In the genomic region with DNA sequence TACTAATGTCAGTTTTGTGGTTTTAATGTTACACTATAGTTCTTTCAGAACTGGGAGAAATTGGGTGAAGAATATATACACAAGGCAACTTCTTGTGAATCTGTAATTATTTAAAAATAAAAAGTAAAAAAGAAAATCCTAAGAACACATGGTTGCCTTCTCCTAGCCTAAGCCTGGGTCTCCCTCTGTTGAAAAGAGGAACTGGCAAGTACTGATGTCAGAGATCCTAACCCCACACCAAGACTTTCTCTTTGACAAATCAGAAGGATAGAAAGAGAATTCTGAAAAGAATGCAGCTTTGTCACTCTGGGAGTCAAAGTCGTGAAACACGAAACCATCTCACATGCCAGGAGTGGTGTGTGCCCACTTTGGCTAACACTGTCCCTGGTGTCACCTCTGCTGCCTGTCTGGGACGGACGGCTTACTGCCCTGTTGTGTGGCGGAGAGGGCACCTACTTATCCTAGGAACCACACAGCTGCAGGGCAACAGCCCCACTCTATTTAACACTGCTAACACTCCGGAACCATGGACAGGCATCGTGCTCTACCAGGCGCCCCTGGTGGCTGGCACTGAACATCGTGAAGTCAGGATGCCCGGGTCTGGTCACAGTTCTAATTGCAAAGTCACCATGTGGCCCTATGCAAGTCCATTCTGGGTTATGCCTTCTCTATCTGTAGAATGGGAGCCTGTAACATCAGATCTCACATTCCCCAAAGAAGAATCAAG, we compare ENCODE assay signal across 13 cellular contexts.
DNase-seq lines count a peak whose midpoint lies in the region; ATAC-seq, FAIRE-seq and TF ChIP-seq lines count a peak whose summit lies in the region.
"Had no signal": no experiment of that assay in that cellular context is flagged by ENCODE, and none has a peak within 500 bp of the region (broad histone marks: within the 10 kb centered on the region; RNA-seq: fewer than 3 reads in every experiment).

No MANE protein-coding gene starts in this region.

- 57% methylated on average over 10 of the region's 10 CpGs for WGBS in mesenchymal stem cell

- H3K23ac ChIP-seq in mesenchymal stem cell (ENCODE audit: low read length in 2 of 2) = no peak overlapping the region

- ATAC-seq in foreskin keratinocyte = peak; percentile 26
- ATAC-seq in GM21360 (IDR thresholded peaks at IDR 0.05; ENCODE audit: unreplicated experiment) = no peak

- no peak overlapping the region for H3K4me3 ChIP-seq in mesenchymal stem cell (ENCODE audit: insufficient read depth in 1 of 2, low read depth in 1 of 2, low read length in 2 of 2)
- H3K4me3 ChIP-seq: sigmoid colon had no signal

- H3K4me2 ChIP-seq in mesenchymal stem cell (ENCODE audit: low read length, poor library complexity, severe bottlenecking) = no peak overlapping the region

- H3K4ac ChIP-seq in mesenchymal stem cell (ENCODE audit: low read depth in 1 of 2, low read length in 2 of 2) = no peak overlapping the region

- no peaks in the 10 kb centered on the region for H3K36me3 ChIP-seq in mesenchymal stem cell (ENCODE audit: control insufficient read depth in 1 of 2, insufficient read depth in 2 of 2, low read depth in 1 of 2, low read length in 2 of 2)
- H3K36me3 ChIP-seq: sigmoid colon had no signal

- H3K27me3 ChIP-seq in foreskin keratinocyte (peaks cover 28% of the 10 kb centered on the region), mesenchymal stem cell (ENCODE audit: control insufficient read depth in 1 of 2, insufficient read depth in 1 of 2, low read length in 2 of 2) (peaks cover 29 to 51% of the 10 kb centered on the region in 2 experiments)
- H3K27me3 ChIP-seq: sigmoid colon had no signal

- peak; percentile 4 for DNase-seq in stimulated activated CD4-positive, alpha-beta T cell treated with anti-CD3 and anti-CD28 coated beads, Interleukin-15, amount 100 ng/mL, for 24 hours
- DNase-seq in stimulated activated CD4-positive, alpha-beta T cell treated with anti-CD3 and anti-CD28 coated beads, Interleukin-2, amount 100 ng/mL, for 48 hours = no peak
- DNase-seq in RKO (ENCODE audit: low spot score) (peak; percentile 20), foreskin keratinocyte (no peak), urothelium cell line (ENCODE audit: low spot score) (peak; percentile 26), glomerular visceral epithelial cell (ENCODE audit: extremely low spot score) (no peak), mesenchymal stem cell (no peak)
- DNase-seq: kidney; NCI-H446 treated with DMSO at 0.1 percent for 48 hours; sigmoid colon; stimulated activated naive CD4-positive, alpha-beta T cell treated with Interleukin-2 at 50 U/mL for 16 hours had no signal

- no peak overlapping the region for H2AK5ac ChIP-seq in mesenchymal stem cell (ENCODE audit: low read length, severe bottlenecking)

- no peaks in the 10 kb centered on the region for H3K79me1 ChIP-seq in mesenchymal stem cell (replicated peaks; ENCODE audit: low read length, poor library complexity, severe bottlenecking)

- H3K14ac ChIP-seq in mesenchymal stem cell (ENCODE audit: low read length in 2 of 2) = no peak overlapping the region

- H3K27ac ChIP-seq in foreskin keratinocyte = no peak overlapping the region
- no peak overlapping the region for H3K27ac ChIP-seq in mesenchymal stem cell (ENCODE audit: low read length, poor library complexity, severe bottlenecking)
- H3K27ac ChIP-seq: sigmoid colon had no signal

- H4K8ac ChIP-seq in mesenchymal stem cell (ENCODE audit: low read length) = no peak overlapping the region

- H3K4me1 ChIP-seq in foreskin keratinocyte = no peaks in the 10 kb centered on the region
- no peaks in the 10 kb centered on the region for H3K4me1 ChIP-seq in mesenchymal stem cell (ENCODE audit: control insufficient read depth, insufficient read depth, low read depth, low read length)

- no peak overlapping the region for H2BK5ac ChIP-seq in mesenchymal stem cell (ENCODE audit: low read depth, low read length, poor library complexity, severe bottlenecking)

- no peak overlapping the region for H2BK12ac ChIP-seq in mesenchymal stem cell (ENCODE audit: low read length in 2 of 2)

- no peak overlapping the region for H3K18ac ChIP-seq in mesenchymal stem cell (ENCODE audit: low read depth in 1 of 2, low read length in 2 of 2)

- H3K9me3 ChIP-seq in mesenchymal stem cell (ENCODE audit: control insufficient read depth, low read length) = peaks cover 16% of the 10 kb centered on the region
- H3K9me3 ChIP-seq: sigmoid colon had no signal

- no peak overlapping the region for H2BK15ac ChIP-seq in mesenchymal stem cell (ENCODE audit: low read depth, poor library complexity, severe bottlenecking)

- TF ChIP-seq CTCF in foreskin keratinocyte (conservative IDR thresholded peaks at IDR 0.05) = peak; percentile 35

- H4K91ac ChIP-seq in mesenchymal stem cell (ENCODE audit: low read length) = no peak overlapping the region

- H2BK120ac ChIP-seq in mesenchymal stem cell (ENCODE audit: low read depth, low read length) = no peak overlapping the region

- H3K9ac ChIP-seq in mesenchymal stem cell (ENCODE audit: low read length) = no peak overlapping the region

- no peak overlapping the region for H2AFZ ChIP-seq in mesenchymal stem cell (ENCODE audit: low read depth, low read length)

- FAIRE-seq in urothelium cell line (lab: Jason Lieb, UNC) = no peak
- FAIRE-seq: GM19239, kidney had no signal

Comparison
In these comparisons a context has a peak if more than half of its experiments do, and no peak if none do; other contexts are left out.
1. DNase-seq: peak in stimulated activated CD4-positive, alpha-beta T cell treated with anti-CD3 and anti-CD28 coated beads, Interleukin-15, amount 100 ng/mL, for 24 hours (single experiment), RKO (single experiment) and urothelium cell line (single experiment); none in stimulated activated CD4-positive, alpha-beta T cell treated with anti-CD3 and anti-CD28 coated beads, Interleukin-2, amount 100 ng/mL, for 48 hours (0 of 2), foreskin keratinocyte (0 of 2), glomerular visceral epithelial cell (single experiment) and mesenchymal stem cell (single experiment).